In genomic region chr15:98646546-98647025, GRCh38 we compare ENCODE assay signal across 8 cellular contexts. TPM values are rescaled to one million over a fixed set of nuclear protein-coding genes. Genes with fewer than 3 reads are reported as not detected.
DNase-seq lines count a peak whose midpoint lies in the region; ATAC-seq, FAIRE-seq and TF ChIP-seq lines count a peak whose summit lies in the region.

No MANE protein-coding gene starts in this region.

- H3K9me3 Mint-ChIP-seq in activated T-cell treated with anti-CD3 and anti-CD28 coated beads, Interleukin-2, amount 50 U/mL, for 4 hours: no peaks in the 10 kb centered on the region
- peaks cover 1% of the 10 kb centered on the region for H3K9me3 Mint-ChIP-seq in astrocyte (ENCODE audit: unreplicated experiment)

- peaks cover 27% of the 10 kb centered on the region for H3K79me2 ChIP-seq in astrocyte (ENCODE audit: insufficient read depth, low read length)

- TF ChIP-seq CTCF in astrocyte (IDR thresholded peaks at IDR 0.05; ENCODE audit: insufficient read depth, low read depth, low read length) (no peak), left lung (IDR thresholded peaks at IDR 0.05) (no peak)

- no peak overlapping the region for H3K9ac ChIP-seq in astrocyte (ENCODE audit: low read length)

- no peaks in the 10 kb centered on the region for H3K9me3 ChIP-seq in astrocyte (ENCODE audit: insufficient read depth, low read depth, low read length)
- H3K9me3 ChIP-seq in left lung: no peaks in the 10 kb centered on the region
- no peaks in the 10 kb centered on the region for H3K9me3 ChIP-seq in thymus (ENCODE audit: control insufficient read depth)

- WGBS in thymus: 5% methylated on average over 7 of the region's 7 CpGs

- H3K4me1 ChIP-seq in astrocyte (ENCODE audit: insufficient read depth, low read length) (peaks cover 4% of the 10 kb centered on the region), left lung (peaks cover 0 to 16% of the 10 kb centered on the region in 2 donors), thymus (ENCODE audit: control insufficient read depth, insufficient read depth, low read length) (peaks cover 14% of the 10 kb centered on the region)

- peaks cover 15% of the 10 kb centered on the region for H3K4me1 Mint-ChIP-seq in activated T-cell treated with anti-CD3 and anti-CD28 coated beads, Interleukin-2, amount 50 U/mL, for 4 hours (ENCODE audit: low read depth)
- H3K4me1 Mint-ChIP-seq in astrocyte (ENCODE audit: low read depth, unreplicated experiment): peaks cover 2% of the 10 kb centered on the region

- H3K4me3 ChIP-seq in astrocyte (ENCODE audit: insufficient read depth, low read depth, low read length) (peak overlapping the region; percentile 67), left lung (peak overlapping the region; percentile 62 to 86), thymus (ENCODE audit: low read length) (peak overlapping the region; percentile 69)

- ATAC-seq in activated T-cell treated with anti-CD3 and anti-CD28 coated beads, Interleukin-2, amount 50 U/mL, for 4 hours: no peak
- ATAC-seq in left lung (no peak), HG03045 (IDR thresholded peaks at IDR 0.05; ENCODE audit: unreplicated experiment) (no peak)

- peak overlapping the region; percentile 83 for H3K4me3 Mint-ChIP-seq in activated T-cell treated with anti-CD3 and anti-CD28 coated beads, Interleukin-2, amount 50 U/mL, for 4 hours
- peak overlapping the region; percentile 90 for H3K4me3 Mint-ChIP-seq in astrocyte (ENCODE audit: unreplicated experiment)

- H3K27me3 Mint-ChIP-seq in activated T-cell treated with anti-CD3 and anti-CD28 coated beads, Interleukin-2, amount 50 U/mL, for 4 hours (ENCODE audit: low read depth): peaks cover 29% of the 10 kb centered on the region
- H3K27me3 Mint-ChIP-seq in astrocyte (ENCODE audit: low read depth, unreplicated experiment): peaks cover under 1% of the 10 kb centered on the region

- FAIRE-seq in astrocyte (lab: Jason Lieb, UNC): no peak

- intact Hi-C loops in left lung (cut with DNase I): no loop called here

- H3K27me3 ChIP-seq in astrocyte (ENCODE audit: insufficient read depth, low read length) (peaks cover 26% of the 10 kb centered on the region), left lung (peaks cover 5 to 57% of the 10 kb centered on the region in 2 donors), thymus (ENCODE audit: control insufficient read depth, insufficient read depth) (peaks cover 32% of the 10 kb centered on the region)

- H3K36me3 Mint-ChIP-seq in activated T-cell treated with anti-CD3 and anti-CD28 coated beads, Interleukin-2, amount 50 U/mL, for 4 hours (ENCODE audit: insufficient read depth): no peaks in the 10 kb centered on the region
- H3K36me3 Mint-ChIP-seq in astrocyte (ENCODE audit: low read depth, unreplicated experiment): peaks cover 2% of the 10 kb centered on the region

- H3K36me3 ChIP-seq in astrocyte (ENCODE audit: insufficient read depth, low read length): no peaks in the 10 kb centered on the region
- no peaks in the 10 kb centered on the region for H3K36me3 ChIP-seq in left lung
- H3K36me3 ChIP-seq in thymus (ENCODE audit: control insufficient read depth, insufficient read depth): no peaks in the 10 kb centered on the region

- peak overlapping the region; percentile 95 for H3K4me2 ChIP-seq in astrocyte (ENCODE audit: low read length)

- H3K27ac ChIP-seq in astrocyte (ENCODE audit: low read depth, low read length): no peak overlapping the region
- peak overlapping the region in 1 of 2 donors; percentile 89 for H3K27ac ChIP-seq in left lung
- no peak overlapping the region for H3K27ac ChIP-seq in thymus (ENCODE audit: low read depth)

- peak overlapping the region; percentile 78 for H2AFZ ChIP-seq in astrocyte (ENCODE audit: low read depth, low read length)

- peak overlapping the region; percentile 72 for H3K27ac Mint-ChIP-seq in astrocyte (ENCODE audit: unreplicated experiment)

- H4K20me1 ChIP-seq in astrocyte (ENCODE audit: insufficient read depth, low read length): peaks cover 15% of the 10 kb centered on the region

- DNase-seq in activated T-cell treated with anti-CD3 and anti-CD28 coated beads, Interleukin-2, amount 50 U/mL, for 4 hours: no peak
- DNase-seq in activated T-cell treated with anti-CD3 and anti-CD28 coated beads, Interleukin-2, amount 50 U/mL, for 48 hours: no peak
- DNase-seq in astrocyte (ENCODE audit: low read depth) (no peak), left lung (no peak), HuH-7.5 (ENCODE audit: low spot score) (no peak), NCI-H1092 (lab: John Stamatoyannopoulos, UW) (no peak)

RNA-seq across cellular contexts. Expression of gene IGF1R, which starts 1.8 kb away (rescaled TPM):
- total RNA-seq in activated T-cell treated with anti-CD3 and anti-CD28 coated beads, Interleukin-2, amount 50 U/mL, for 4 hours: 10 to 100 TPM; 16.7 to 28.6 (median 25.1) TPM
- 247 and 270 TPM in 2 replicates for total RNA-seq in astrocyte
- total RNA-seq in left lung: 10 to 100 TPM; 38.7 to 41.0 TPM
- 10.0 TPM for polyA plus RNA-seq in thymus
